Comparison of ENCODE assay signal across 6 cellular contexts in the genomic region with DNA sequence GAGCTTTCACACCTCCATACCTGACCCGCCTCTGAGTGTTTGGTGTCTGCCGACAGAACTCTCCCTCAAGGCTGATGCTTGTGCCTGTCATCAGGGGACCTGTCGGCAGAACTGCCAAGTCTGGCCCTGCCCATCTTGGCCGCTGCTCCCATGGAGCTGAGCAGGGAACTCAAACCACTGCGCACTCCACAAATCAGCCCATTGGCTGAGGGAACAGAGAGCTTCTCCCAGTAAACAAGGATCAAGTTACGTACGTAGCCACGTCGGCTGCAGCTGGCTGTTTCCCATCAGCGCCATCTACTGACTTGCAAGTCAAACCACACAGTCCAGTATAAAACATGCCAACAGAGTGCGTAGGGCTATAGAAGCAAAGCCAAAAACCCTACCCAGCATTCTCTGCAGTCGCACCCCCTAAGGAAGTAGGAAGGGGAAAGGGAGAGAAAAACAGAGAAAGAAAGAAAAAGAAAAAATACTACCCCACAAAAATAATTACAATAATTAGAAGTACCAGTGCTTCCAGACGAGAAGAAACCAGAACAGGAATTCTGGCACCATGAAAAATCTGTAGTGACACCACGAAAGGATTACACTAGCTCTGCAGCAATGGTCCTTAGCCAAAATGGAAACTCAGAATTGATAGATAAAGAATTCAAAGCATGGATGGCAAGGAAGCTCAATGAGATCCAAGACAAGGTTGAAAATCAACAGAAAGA. TPM values are rescaled to one million over a fixed set of nuclear protein-coding genes. Genes with fewer than 3 reads are reported as not detected.
DNase-seq lines count a peak whose midpoint lies in the region; ATAC-seq and TF ChIP-seq lines count a peak whose summit lies in the region.

No MANE protein-coding gene starts in this region.

- ATAC-seq in HG02642 (IDR thresholded peaks at IDR 0.05; ENCODE audit: poor library complexity, unreplicated experiment): no peak

- peaks cover 3% of the 10 kb centered on the region for H3K4me1 Mint-ChIP-seq in activated naive CD8-positive, alpha-beta T cell treated with anti-CD3 and anti-CD28 coated beads for 36 hours
- peaks cover 6% of the 10 kb centered on the region for H3K4me1 Mint-ChIP-seq in neural crest cell

- H3K9me3 Mint-ChIP-seq in activated naive CD8-positive, alpha-beta T cell treated with anti-CD3 and anti-CD28 coated beads for 36 hours: peaks cover 11% of the 10 kb centered on the region
- H3K9me3 Mint-ChIP-seq in neural crest cell: peaks cover 9% of the 10 kb centered on the region

- no peak overlapping the region for H3K4me3 Mint-ChIP-seq in activated naive CD8-positive, alpha-beta T cell treated with anti-CD3 and anti-CD28 coated beads for 36 hours
- peak overlapping the region; percentile 52 for H3K4me3 Mint-ChIP-seq in neural crest cell

- DNase-seq in DMS 273 treated with DMSO at 0.1 percent for 48 hours (lab: John Stamatoyannopoulos, UW) (peak; percentile 33), NB4 (ENCODE audit: low read depth) (peak; percentile 69), neural crest cell (ENCODE audit: low read depth, low spot score) (peak; percentile 46), DMS79 treated with DMSO at 0.1 percent for 48 hours (lab: John Stamatoyannopoulos, UW) (no peak)
- DNase-seq in activated naive CD8-positive, alpha-beta T cell treated with anti-CD3 and anti-CD28 coated beads for 36 hours: peak; percentile 1

- H3K27me3 Mint-ChIP-seq in activated naive CD8-positive, alpha-beta T cell treated with anti-CD3 and anti-CD28 coated beads for 36 hours: peaks cover 9% of the 10 kb centered on the region
- H3K27me3 Mint-ChIP-seq in neural crest cell (ENCODE audit: low read depth): peaks cover 18% of the 10 kb centered on the region

- peak; percentile 59 for TF ChIP-seq CTCF in NB4 (IDR thresholded peaks at IDR 0.05; ENCODE audit: low read depth, low read length)
- TF ChIP-seq CTCF in neural crest cell (conservative IDR thresholded peaks at IDR 0.05): peak; percentile 70

- H3K4me3 ChIP-seq in NB4 (ENCODE audit: low read depth, low read length): no peak overlapping the region

- no peaks in the 10 kb centered on the region for H3K36me3 Mint-ChIP-seq in activated naive CD8-positive, alpha-beta T cell treated with anti-CD3 and anti-CD28 coated beads for 36 hours
- H3K36me3 Mint-ChIP-seq in neural crest cell (ENCODE audit: low read depth): peaks cover 4% of the 10 kb centered on the region

- no peak overlapping the region for H3K27ac Mint-ChIP-seq in activated naive CD8-positive, alpha-beta T cell treated with anti-CD3 and anti-CD28 coated beads for 36 hours
- H3K27ac Mint-ChIP-seq in neural crest cell (ENCODE audit: unreplicated experiment): no peak overlapping the region

- no peak for TF ChIP-seq POLR2A in NB4 (IDR thresholded peaks at IDR 0.05; ENCODE audit: extremely low read depth, insufficient read length)

RNA-seq across cellular contexts. Expression of gene KRTAP13-1, which starts 13.1 kb away (rescaled TPM):
- not detected for total RNA-seq in activated naive CD8-positive, alpha-beta T cell treated with anti-CD3 and anti-CD28 coated beads for 36 hours
- total RNA-seq in neural crest cell: not detected in 2 replicates

RNA-seq across cellular contexts. Expression of gene KRTAP13-3, which starts 16.8 kb away (rescaled TPM):
- total RNA-seq in activated naive CD8-positive, alpha-beta T cell treated with anti-CD3 and anti-CD28 coated beads for 36 hours: not detected
- total RNA-seq in neural crest cell: not detected in 2 replicates

RNA-seq across cellular contexts. Expression of gene KRTAP13-4, which starts 21.1 kb away (rescaled TPM):
- not detected for total RNA-seq in activated naive CD8-positive, alpha-beta T cell treated with anti-CD3 and anti-CD28 coated beads for 36 hours
- total RNA-seq in neural crest cell: not detected in 2 replicates

RNA-seq across cellular contexts. Expression of gene KRTAP15-1, which starts 31.1 kb away (rescaled TPM):
- total RNA-seq in activated naive CD8-positive, alpha-beta T cell treated with anti-CD3 and anti-CD28 coated beads for 36 hours: not detected
- not detected in 2 replicates for total RNA-seq in neural crest cell

RNA-seq across cellular contexts. Expression of gene KRTAP13-2, which starts 36.9 kb away (rescaled TPM):
- total RNA-seq in activated naive CD8-positive, alpha-beta T cell treated with anti-CD3 and anti-CD28 coated beads for 36 hours: not detected
- not detected in 2 replicates for total RNA-seq in neural crest cell
